Comparison of ENCODE assay signal across 8 cellular contexts in genomic region chr16:1351215-1351581, GRCh38. TPM values are rescaled to one million over a fixed set of nuclear protein-coding genes. Genes with fewer than 3 reads are reported as not detected.
A peak's percentile ranks its signal among the peaks of the same experiment; 100 is the strongest.
DNase-seq lines count a peak whose midpoint lies in the region; ATAC-seq and TF ChIP-seq lines count a peak whose summit lies in the region.

No MANE protein-coding gene starts in this region.

- BruUV-seq in Caco-2 (replicated peaks; lab: Mats Ljungman, UMichigan), result TSS peak; percentile 67

- H3K9me3 Mint-ChIP-seq in Caco-2 (ENCODE audit: unreplicated experiment), result no peaks in the 10 kb centered on the region
- no peaks in the 10 kb centered on the region for H3K9me3 Mint-ChIP-seq in T-helper 2 cell treated with Interferon-gamma antibody and Interleukin-4, amounts not matched to agents 5 μg/mL and 100 μg/mL, for 36 hours

- no peaks in the 10 kb centered on the region for H3K27me3 Mint-ChIP-seq in Caco-2 (ENCODE audit: insufficient read depth, unreplicated experiment)
- no peaks in the 10 kb centered on the region for H3K27me3 Mint-ChIP-seq in T-helper 2 cell treated with Interferon-gamma antibody and Interleukin-4, amounts not matched to agents 5 μg/mL and 100 μg/mL, for 36 hours (ENCODE audit: low read depth)

- no peak overlapping the region for H3K27ac Mint-ChIP-seq in Caco-2 (ENCODE audit: unreplicated experiment)
- H3K27ac Mint-ChIP-seq in T-helper 2 cell treated with Interferon-gamma antibody and Interleukin-4, amounts not matched to agents 5 μg/mL and 100 μg/mL, for 36 hours, result peak overlapping the region; percentile 75

- H3K4me3 ChIP-seq in Caco-2 (ENCODE audit: low read depth, low read length) (peak overlapping the region; percentile 79), HAP-1 (peak overlapping the region; percentile 64), skeletal muscle cell (ENCODE audit: low read depth, low read length) (peak overlapping the region; percentile 61)

- POLR2A ChIA-PET in Caco-2 (lab: Charles Lee), result interaction anchor here (0.6 kb wide), 1 partner anchor 9 kb away, joined by 6 read pairs; no protein-coding TSS in a partner anchor

- CTCF ChIA-PET in Caco-2 (lab: Charles Lee), result interaction anchor here (0.7 kb wide), 1 partner anchor 13 kb away, joined by 3 read pairs; no protein-coding TSS in a partner anchor

- ATAC-seq in foreskin keratinocyte, result no peak

- intact Hi-C loops in Caco-2 (cut with micrococcal nuclease; ENCODE audit: unreplicated experiment), result no loop called here

- peak overlapping the region; percentile 68 for H3K4me3 Mint-ChIP-seq in Caco-2 (ENCODE audit: unreplicated experiment)
- peak overlapping the region; percentile 80 for H3K4me3 Mint-ChIP-seq in T-helper 2 cell treated with Interferon-gamma antibody and Interleukin-4, amounts not matched to agents 5 μg/mL and 100 μg/mL, for 36 hours

- peaks cover 11% of the 10 kb centered on the region for H3K4me1 Mint-ChIP-seq in Caco-2 (ENCODE audit: low read depth, unreplicated experiment)
- peaks cover 23% of the 10 kb centered on the region for H3K4me1 Mint-ChIP-seq in T-helper 2 cell treated with Interferon-gamma antibody and Interleukin-4, amounts not matched to agents 5 μg/mL and 100 μg/mL, for 36 hours (ENCODE audit: low read depth)

- H3K9me3 ChIP-seq in Caco-2 (no peaks in the 10 kb centered on the region), HAP-1 (no peaks in the 10 kb centered on the region)

- 0 out of 2 replicates have a peak, but pooled peaks cover 3% of the 10 kb centered on the region for H3K4me1 ChIP-seq in Caco-2
- H3K4me1 ChIP-seq in HAP-1, result peaks cover 4% of the 10 kb centered on the region; the same call in 1 of the 2 replicates
- H3K4me1 ChIP-seq in foreskin keratinocyte, result peaks cover 7% of the 10 kb centered on the region

- in situ Hi-C loops in HAP-1 (cut with MboI; ENCODE audit: low sequenced_read_pairs), result no loop called here

- H3K36me3 ChIP-seq in Caco-2 (ENCODE audit: control insufficient read depth, insufficient read depth, low read length) (no peaks in the 10 kb centered on the region; the same call in 1 of the 2 replicates), HAP-1 (replicated peaks) (peaks cover 14% of the 10 kb centered on the region)

- DNase-seq in Caco-2 (no peak), HAP-1 (ENCODE audit: low spot score in 2 of 2) (no peak), foreskin keratinocyte (no peak), skeletal muscle cell (ENCODE audit: low read depth) (no peak), SHP77 (lab: John Stamatoyannopoulos, UW) (no peak), AML-193 (lab: John Stamatoyannopoulos, UW) (no peak), DMS153 (lab: John Stamatoyannopoulos, UW) (no peak)
- no peak for DNase-seq in T-helper 2 cell treated with Interferon-gamma antibody and Interleukin-4, amounts not matched to agents 5 μg/mL and 100 μg/mL, for 36 hours (ENCODE audit: low spot score)

- TF ChIP-seq CTCF in Caco-2 (IDR thresholded peaks at IDR 0.05; ENCODE audit: insufficient read depth in 1 of 2, low read depth in 1 of 2, low read length in 1 of 2, severe bottlenecking in 1 of 2, unreplicated experiment in 1 of 2), result no peak
- no peak for TF ChIP-seq CTCF in foreskin keratinocyte (conservative IDR thresholded peaks at IDR 0.05)

- H3K27me3 ChIP-seq in Caco-2 (replicated peaks; ENCODE audit: control insufficient read depth, insufficient read depth, low read length) (no peaks in the 10 kb centered on the region), HAP-1 (ENCODE audit: low read depth) (no peaks in the 10 kb centered on the region), foreskin keratinocyte (no peaks in the 10 kb centered on the region)

- peaks cover 28% of the 10 kb centered on the region for H3K36me3 Mint-ChIP-seq in Caco-2 (ENCODE audit: insufficient read depth, unreplicated experiment)
- no peaks in the 10 kb centered on the region for H3K36me3 Mint-ChIP-seq in T-helper 2 cell treated with Interferon-gamma antibody and Interleukin-4, amounts not matched to agents 5 μg/mL and 100 μg/mL, for 36 hours (ENCODE audit: low read depth)

- H3K27ac ChIP-seq in foreskin keratinocyte, result peak overlapping the region; percentile 31

RNA-seq across cellular contexts. Expression of gene TSR3, which starts 0.5 kb away (rescaled TPM):
- total RNA-seq in Caco-2 (2022) (48.3 and 48.6 TPM in 2 replicates), foreskin keratinocyte (73.7 and 80.1 TPM in 2 replicates)
- 117 and 119 TPM in 2 replicates for polyA plus RNA-seq in foreskin keratinocyte

RNA-seq across cellular contexts. Expression of gene GNPTG, which starts 0.5 kb away (rescaled TPM):
- total RNA-seq in Caco-2 (2022) (37.3 and 37.6 TPM in 2 replicates), foreskin keratinocyte (18.8 and 21.6 TPM in 2 replicates)
- polyA plus RNA-seq in foreskin keratinocyte, result 34.1 and 40.3 TPM in 2 replicates

RNA-seq across cellular contexts. Expression of gene BAIAP3, which starts 17.8 kb away (rescaled TPM):
- total RNA-seq in Caco-2 (2022), result 4.2 and 5.0 TPM in 2 replicates
- 0.07 and 0.27 TPM in 2 replicates for total RNA-seq in foreskin keratinocyte
- polyA plus RNA-seq in foreskin keratinocyte, result 0.04 and 0.08 TPM in 2 replicates

RNA-seq across cellular contexts. Expression of gene UBE2I, which starts 41.8 kb away (rescaled TPM):
- total RNA-seq in Caco-2 (2022), result 178 and 199 TPM in 2 replicates
- 76.7 and 101 TPM in 2 replicates for total RNA-seq in foreskin keratinocyte
- 155 and 172 TPM in 2 replicates for polyA plus RNA-seq in foreskin keratinocyte
